15 cellular contexts compared by ENCODE assay signal in genomic region chr16:1361685-1362360, GRCh38. TPM values are rescaled to one million over a fixed set of nuclear protein-coding genes. Genes with fewer than 3 reads are reported as not detected.
DNase-seq lines count a peak whose midpoint lies in the region; ATAC-seq, FAIRE-seq and TF ChIP-seq lines count a peak whose summit lies in the region.
"Had no signal": no experiment of that assay in that cellular context is flagged by ENCODE, and none has a peak within 500 bp of the region (broad histone marks: within the 10 kb centered on the region; RNA-seq: fewer than 3 reads in every experiment).

No MANE protein-coding gene starts in this region.

- SMC1A ChIA-PET in GM12878 (lab: Charles Lee; ENCODE audit: uncharacterized antibody, unreplicated experiment): no interaction called here

- no peak overlapping the region for H3K4me2 ChIP-seq in GM12878 (ENCODE audit: control insufficient read depth, insufficient read depth)

- RAD21 ChIA-PET in GM12878 (lab: Charles Lee; ENCODE audit: unreplicated experiment): no interaction called here

- no peak for TF ChIP-seq RAD21 in GM12878 (IDR thresholded peaks at IDR 0.05; ENCODE audit: insufficient read depth, low read depth, low read length)

- no peak overlapping the region for H3K9ac ChIP-seq in GM12878 (ENCODE audit: control insufficient read depth, insufficient read depth, low read length)

- no peaks in the 10 kb centered on the region for H4K20me1 ChIP-seq in GM12878 (ENCODE audit: control insufficient read depth, insufficient read depth)

- no peak for FAIRE-seq in GM12878 (lab: Jason Lieb, UNC)
- FAIRE-seq: GM12891 had no signal

- no peak overlapping the region for H2AFZ ChIP-seq in GM12878 (ENCODE audit: control insufficient read depth, low read depth, low read length)

- no peak for TF ChIP-seq EP300 in GM12878 (IDR thresholded peaks at IDR 0.05; ENCODE audit: borderline replicate concordance in 1 of 2, control insufficient read depth in 1 of 2, low read depth in 2 of 2, low read length in 2 of 2)

- DNase-seq in GM12878 (ENCODE audit: low read depth, low spot score) (no peak), NCI-H526 (lab: John Stamatoyannopoulos, UW) (no peak)
- DNase-seq: 8988T, C1 segment of cervical spinal cord, GOT3, HFFc6, IMR-90, MV-4-11, NCI-H1436, NCI-H2081 treated with DMSO at 0.1 percent for 48 hours, NCI-H2227 treated with DMSO at 0.1 percent for 48 hours, NCI-H69, PC-3 had no signal

- in situ Hi-C loops in GM12878 (cut with MboI): no loop called here

- POLR2A ChIA-PET in GM12878 (lab: Charles Lee): no interaction called here

- H3K9me3 ChIP-seq in GM12878 (replicated peaks; ENCODE audit: control insufficient read depth, insufficient read depth, low read length): no peaks in the 10 kb centered on the region

- H3K79me2 ChIP-seq in GM12878 (ENCODE audit: control insufficient read depth, insufficient read depth, low read length): no peaks in the 10 kb centered on the region

- no peak overlapping the region for H3K4me3 ChIP-seq in GM12878
- H3K4me3 ChIP-seq: SK-N-MC had no signal

- H3K27ac ChIP-seq in GM12878 (ENCODE audit: control insufficient read depth, insufficient read depth): no peak overlapping the region
- H3K27ac ChIP-seq: SK-N-MC had no signal

- 0 out of 2 replicates have a peak, but pooled peaks have one; percentile 9 for TF ChIP-seq POLR2A in GM12878 (IDR thresholded peaks at IDR 0.05; ENCODE audit: low read depth, low read length)

- no peak for ATAC-seq in GM12878
- ATAC-seq: PC-3 had no signal

- 96% methylated on average over 31 of the region's 43 CpGs for WGBS in GM12878 (ENCODE audit: insufficient coverage, insufficient replicate concordance, low lambda C conversion rate, missing lambda C conversion rate)

- BruUV-seq in GM12878 (replicated peaks; lab: Mats Ljungman, UMichigan): no TSS peak

- TF ChIP-seq CTCF in GM12878 (IDR thresholded peaks at IDR 0.05 in 2 of 3, conservative IDR thresholded peaks at IDR 0.05 in 1 of 3; ENCODE audit: control insufficient read depth in 2 of 3, extremely low read depth in 1 of 3, insufficient read depth in 1 of 3, low read depth in 3 of 3, low read length in 3 of 3): no peak

- intact Hi-C loops in GM12878 (cut with micrococcal nuclease; ENCODE audit: unreplicated experiment): no loop called here

- no peaks in the 10 kb centered on the region for H3K27me3 ChIP-seq in GM12878 (replicated peaks in 1 of 2; ENCODE audit: control insufficient read depth in 2 of 2, insufficient read depth in 2 of 2, low read length in 1 of 2)

- CTCF ChIA-PET in GM12878 (lab: Yijun Ruan, JAX): interaction anchor here (0.9 kb wide), 1 partner anchor 17 kb away, joined by 3 read pairs; no protein-coding TSS in a partner anchor

- H3K4me1 ChIP-seq in GM12878 (ENCODE audit: control insufficient read depth, insufficient read depth, low read length): no peaks in the 10 kb centered on the region

- H3K36me3 ChIP-seq in GM12878 (ENCODE audit: control insufficient read depth in 2 of 2, insufficient read depth in 2 of 2, low read length in 1 of 2): peaks cover 16 to 25% of the 10 kb centered on the region in 2 experiments

RNA-seq across cellular contexts. Expression of gene GNPTG, which starts 10.1 kb away (rescaled TPM):
- 14.1 and 16.1 TPM in 2 replicates for total RNA-seq in GM12878 (2013; cell fraction: nucleolus; rRNA removed)
- total RNA-seq in GM12878 (2014; rRNA removed): 19.8 and 21.9 TPM in 2 replicates
- 10.7 TPM in 2 replicates for total RNA-seq in GM12878 (2014; rRNA removed; fragmentation: Illumina TruSeq; extraction: Trizol)
- 23.6 and 25.3 TPM in 2 replicates for total RNA-seq in GM12878 (2021)
- 8.7 TPM for polyA plus RNA-seq in GM12878 (2011; ENCODE audit: low read depth)
- 9.5 and 19.9 TPM in 2 replicates for polyA plus RNA-seq in GM12878 (2011; rRNA removed)
- 27.0 and 37.0 TPM in 2 replicates for polyA plus RNA-seq in GM12878 (2011; cell fraction: cytosol; rRNA removed)
- polyA plus RNA-seq in GM12878 (2011; cell fraction: nucleus; rRNA removed): 63.8 and 81.0 TPM in 2 replicates
- polyA plus RNA-seq in GM12878 (2012): 21.9 and 23.7 TPM in 2 replicates
- 2.5 and 7.9 TPM in 2 replicates for polyA plus RNA-seq in GM12878 (2014; fragmentation: Illumina TruSeq; extraction: Trizol)
- polyA plus RNA-seq in GM12878 (2014; fragmentation: Nextera tagmentation; extraction: Ambion mirVana): 1 to 10 TPM in 1 of 2 experiments, under 1 TPM in 1; 0.80 to 2.4 TPM
- 29.9 and 36.9 TPM in 2 replicates for polyA plus RNA-seq in GM12878 (2014; rRNA removed)
- 10 to 100 TPM; 25.9 to 32.6 TPM for polyA plus RNA-seq in GM12878 (2016; fragmentation: Nextera tagmentation; extraction: Ambion mirVana)
- polyA minus RNA-seq in GM12878 (2011; rRNA and poly(A)+ RNA removed): 7.9 and 8.0 TPM in 2 replicates
- polyA minus RNA-seq in GM12878 (2011; cell fraction: cytosol; rRNA and poly(A)+ RNA removed): 7.3 and 8.2 TPM in 2 replicates
- polyA minus RNA-seq in GM12878 (2011; cell fraction: nucleus; rRNA and poly(A)+ RNA removed): 6.5 and 16.5 TPM in 2 replicates

RNA-seq across cellular contexts. Expression of gene TSR3, which starts 10.1 kb away (rescaled TPM):
- total RNA-seq in GM12878 (2013; cell fraction: nucleolus; rRNA removed): 6.0 and 6.3 TPM in 2 replicates
- total RNA-seq in GM12878 (2014; rRNA removed): 72.7 and 73.7 TPM in 2 replicates
- 20.9 and 23.4 TPM in 2 replicates for total RNA-seq in GM12878 (2014; rRNA removed; fragmentation: Illumina TruSeq; extraction: Trizol)
- total RNA-seq in GM12878 (2021): 66.1 and 67.6 TPM in 2 replicates
- polyA plus RNA-seq in GM12878 (2011; ENCODE audit: low read depth): 7.7 TPM
- 12.3 and 26.2 TPM in 2 replicates for polyA plus RNA-seq in GM12878 (2011; rRNA removed)
- polyA plus RNA-seq in GM12878 (2011; cell fraction: cytosol; rRNA removed): 37.2 and 58.2 TPM in 2 replicates
- 25.4 and 32.3 TPM in 2 replicates for polyA plus RNA-seq in GM12878 (2011; cell fraction: nucleus; rRNA removed)
- 36.1 and 41.1 TPM in 2 replicates for polyA plus RNA-seq in GM12878 (2012)
- 0.81 and 9.9 TPM in 2 replicates for polyA plus RNA-seq in GM12878 (2014; fragmentation: Illumina TruSeq; extraction: Trizol)
- 10 to 100 TPM in 1 of 2 experiments, 1 to 10 TPM in 1; 3.4 to 11.2 TPM for polyA plus RNA-seq in GM12878 (2014; fragmentation: Nextera tagmentation; extraction: Ambion mirVana)
- polyA plus RNA-seq in GM12878 (2014; rRNA removed): 72.2 and 86.1 TPM in 2 replicates
- polyA plus RNA-seq in GM12878 (2016; fragmentation: Nextera tagmentation; extraction: Ambion mirVana): 100 to 1,000 TPM; 101 to 108 TPM
- 5.3 and 22.8 TPM in 2 replicates for polyA minus RNA-seq in GM12878 (2011; rRNA and poly(A)+ RNA removed)
- polyA minus RNA-seq in GM12878 (2011; cell fraction: cytosol; rRNA and poly(A)+ RNA removed): 16.0 and 19.3 TPM in 2 replicates
- 6.5 and 9.8 TPM in 2 replicates for polyA minus RNA-seq in GM12878 (2011; cell fraction: nucleus; rRNA and poly(A)+ RNA removed)

RNA-seq across cellular contexts. Expression of gene BAIAP3, which starts 28.4 kb away (rescaled TPM):
- 0.37 and 0.44 TPM in 2 replicates for total RNA-seq in GM12878 (2013; cell fraction: nucleolus; rRNA removed)
- total RNA-seq in GM12878 (2014; rRNA removed) (0.17 TPM in 1 of 2 replicates, not detected in the other), GM12878 (2014; rRNA removed; fragmentation: Illumina TruSeq; extraction: Trizol) (not detected in 2 replicates), GM12878 (2021) (0.56 and 0.58 TPM in 2 replicates)
- 0.35 TPM for polyA plus RNA-seq in GM12878 (2011; ENCODE audit: low read depth)
- polyA plus RNA-seq in GM12878 (2011; rRNA removed) (0.03 and 0.16 TPM in 2 replicates), GM12878 (2014; fragmentation: Illumina TruSeq; extraction: Trizol) (0.03 TPM in 1 of 2 replicates, not detected in the other), GM12878 (2014; fragmentation: Nextera tagmentation; extraction: Ambion mirVana) (not detected), GM12878 (2014; rRNA removed) (0.56 TPM in 2 replicates), GM12878 (2016; fragmentation: Nextera tagmentation; extraction: Ambion mirVana) (under 1 TPM; 0.14 to 0.31 TPM)
- 0.03 and 0.15 TPM in 2 replicates for polyA plus RNA-seq in GM12878 (2011; cell fraction: cytosol; rRNA removed)
- polyA plus RNA-seq in GM12878 (2011; cell fraction: nucleus; rRNA removed): 0.99 and 1.3 TPM in 2 replicates
- polyA plus RNA-seq in GM12878 (2012): 0.70 and 1.6 TPM in 2 replicates
- polyA minus RNA-seq in GM12878 (2011; rRNA and poly(A)+ RNA removed): not detected in 2 replicates
- polyA minus RNA-seq in GM12878 (2011; cell fraction: cytosol; rRNA and poly(A)+ RNA removed): not detected in 2 replicates
- 0.19 and 0.48 TPM in 2 replicates for polyA minus RNA-seq in GM12878 (2011; cell fraction: nucleus; rRNA and poly(A)+ RNA removed)

RNA-seq across cellular contexts. Expression of gene UBE2I, which starts 52.4 kb away (rescaled TPM):
- 139 and 148 TPM in 2 replicates for total RNA-seq in GM12878 (2013; cell fraction: nucleolus; rRNA removed)
- total RNA-seq in GM12878 (2014; rRNA removed) (65.2 and 69.3 TPM in 2 replicates), GM12878 (2014; rRNA removed; fragmentation: Illumina TruSeq; extraction: Trizol) (92.2 and 104 TPM in 2 replicates), GM12878 (2021) (180 and 210 TPM in 2 replicates)
- 82.4 TPM for polyA plus RNA-seq in GM12878 (2011; ENCODE audit: low read depth)
- polyA plus RNA-seq in GM12878 (2011; rRNA removed) (181 and 188 TPM in 2 replicates), GM12878 (2014; fragmentation: Illumina TruSeq; extraction: Trizol) (243 and 265 TPM in 2 replicates), GM12878 (2014; fragmentation: Nextera tagmentation; extraction: Ambion mirVana) (10 to 100 TPM; 47.5 to 51.5 TPM), GM12878 (2014; rRNA removed) (203 and 205 TPM in 2 replicates), GM12878 (2016; fragmentation: Nextera tagmentation; extraction: Ambion mirVana) (100 to 1,000 TPM; 200 to 204 TPM)
- polyA plus RNA-seq in GM12878 (2011; cell fraction: cytosol; rRNA removed): 110 and 129 TPM in 2 replicates
- 167 and 229 TPM in 2 replicates for polyA plus RNA-seq in GM12878 (2011; cell fraction: nucleus; rRNA removed)
- polyA plus RNA-seq in GM12878 (2012): 115 and 125 TPM in 2 replicates
- 94.4 and 94.6 TPM in 2 replicates for polyA minus RNA-seq in GM12878 (2011; rRNA and poly(A)+ RNA removed)
- polyA minus RNA-seq in GM12878 (2011; cell fraction: cytosol; rRNA and poly(A)+ RNA removed): 48.2 and 58.6 TPM in 2 replicates
- 56.3 and 111 TPM in 2 replicates for polyA minus RNA-seq in GM12878 (2011; cell fraction: nucleus; rRNA and poly(A)+ RNA removed)

RNA-seq across cellular contexts. Expression of gene UNKL, which starts 52.7 kb away (rescaled TPM):
- total RNA-seq in GM12878 (2013; cell fraction: nucleolus; rRNA removed): 59.6 and 66.8 TPM in 2 replicates
- total RNA-seq in GM12878 (2014; rRNA removed) (7.5 and 12.4 TPM in 2 replicates), GM12878 (2014; rRNA removed; fragmentation: Illumina TruSeq; extraction: Trizol) (3.5 and 5.4 TPM in 2 replicates), GM12878 (2021) (18.4 and 21.6 TPM in 2 replicates)
- polyA plus RNA-seq in GM12878 (2011; ENCODE audit: low read depth): 6.8 TPM
- polyA plus RNA-seq in GM12878 (2011; rRNA removed) (8.9 and 11.2 TPM in 2 replicates), GM12878 (2014; fragmentation: Illumina TruSeq; extraction: Trizol) (1.1 and 2.1 TPM in 2 replicates), GM12878 (2014; fragmentation: Nextera tagmentation; extraction: Ambion mirVana) (under 1 TPM; 0.40 to 0.57 TPM), GM12878 (2014; rRNA removed) (15.1 and 20.7 TPM in 2 replicates), GM12878 (2016; fragmentation: Nextera tagmentation; extraction: Ambion mirVana) (1 to 10 TPM; 8.6 to 9.6 TPM)
- 8.2 and 12.7 TPM in 2 replicates for polyA plus RNA-seq in GM12878 (2011; cell fraction: cytosol; rRNA removed)
- 109 and 131 TPM in 2 replicates for polyA plus RNA-seq in GM12878 (2011; cell fraction: nucleus; rRNA removed)
- polyA plus RNA-seq in GM12878 (2012): 10.9 and 18.3 TPM in 2 replicates
- 4.3 and 6.6 TPM in 2 replicates for polyA minus RNA-seq in GM12878 (2011; rRNA and poly(A)+ RNA removed)
- polyA minus RNA-seq in GM12878 (2011; cell fraction: cytosol; rRNA and poly(A)+ RNA removed): 6.7 and 10.3 TPM in 2 replicates
- 14.6 and 20.2 TPM in 2 replicates for polyA minus RNA-seq in GM12878 (2011; cell fraction: nucleus; rRNA and poly(A)+ RNA removed)
